8 cellular contexts compared by ENCODE assay signal in the genomic region with DNA sequence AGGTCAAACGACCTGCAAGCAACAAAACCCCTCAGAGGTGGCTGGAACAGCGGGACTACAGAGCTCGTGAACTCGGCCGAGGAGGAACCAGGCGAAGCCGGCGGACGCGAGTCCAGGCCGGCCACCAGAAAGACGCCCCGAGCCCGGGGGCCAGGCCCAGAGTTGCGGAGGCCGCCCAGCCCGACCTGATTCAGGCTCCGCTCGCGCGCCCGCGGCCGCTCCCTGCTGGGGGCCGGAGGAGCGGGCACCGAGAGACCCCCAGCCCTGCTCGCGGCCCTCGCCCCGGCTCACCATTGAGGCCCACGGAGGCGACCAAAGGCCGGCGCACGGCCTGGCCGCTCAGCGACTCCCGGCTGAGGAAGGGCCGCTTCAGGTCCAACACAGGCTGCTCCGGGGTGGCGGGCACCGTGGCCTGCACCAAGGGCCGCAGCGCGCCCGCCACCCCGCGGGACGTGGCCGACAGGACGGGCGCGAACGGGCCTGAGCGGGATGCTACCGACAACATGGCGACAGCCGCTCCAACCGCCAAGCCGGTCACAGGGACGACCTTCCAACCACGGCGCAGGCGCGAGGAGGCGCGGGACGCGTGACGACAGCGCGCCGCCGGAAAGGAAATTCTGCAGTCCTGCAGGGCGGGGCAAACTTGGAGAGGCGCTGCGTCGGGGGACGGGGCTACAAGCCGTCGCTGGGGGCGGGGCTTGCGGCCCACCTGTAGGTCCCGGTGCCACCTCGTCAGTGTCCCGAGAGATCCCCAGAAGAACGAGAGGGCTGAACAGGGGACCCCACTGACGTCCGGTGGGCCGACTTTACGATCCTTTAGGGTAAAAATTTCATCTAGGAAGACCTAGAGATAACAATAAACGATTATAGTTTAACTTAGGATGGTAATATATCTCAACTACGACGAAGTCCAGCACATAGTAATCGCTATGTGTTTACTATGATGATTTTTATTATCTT. TPM values are rescaled to one million over a fixed set of nuclear protein-coding genes. Genes with fewer than 3 reads are reported as not detected.
DNase-seq lines count a peak whose midpoint lies in the region; ATAC-seq, FAIRE-seq and TF ChIP-seq lines count a peak whose summit lies in the region.

TSS of gene UQCRFS1 (minus strand) at position 538 of the 960 bp plus-strand sequence. CDS start at position 505, 33 bp downstream.

- DNase-seq in Caco-2 (peak; percentile 97 to 98), HTR-8/SVneo (ENCODE audit: insufficient read length, low spot score) (peak; percentile 95), NOMO-1 treated with DMSO at 0.1 percent for 48 hours (lab: John Stamatoyannopoulos, UW; ENCODE audit: unreplicated experiment) (peak; percentile 88), medulla oblongata (ENCODE audit: extremely low spot score) (peak; percentile 95)
- DNase-seq in activated CD8-positive, alpha-beta memory T cell treated with anti-CD3 and anti-CD28 coated beads for 4 hours (ENCODE audit: low read depth in 2 of 2): peak; percentile 90 to 94
- peak; percentile 88 to 92 (median 91) for DNase-seq in effector memory CD4-positive, alpha-beta T cell
- peak; percentile 92 to 95 (median 93) for DNase-seq in stimulated activated CD4-positive, alpha-beta T cell treated with anti-CD3 and anti-CD28 coated beads, TNF-alpha, amount 100 ng/mL, for 48 hours (ENCODE audit: low read depth in 3 of 3)

- no peaks in the 10 kb centered on the region for H3K9me3 ChIP-seq in Caco-2
- no peaks in the 10 kb centered on the region for H3K9me3 ChIP-seq in effector memory CD4-positive, alpha-beta T cell (ENCODE audit: control insufficient read depth, low read length)

- peak; percentile 94 for FAIRE-seq in HTR-8/SVneo (lab: Jason Lieb, UNC)

- H3K27ac Mint-ChIP-seq in Caco-2 (ENCODE audit: unreplicated experiment): peak within 1 kb of the TSS; percentile 74

- CTCF ChIA-PET in Caco-2 (lab: Charles Lee): interaction anchor here (1.0 kb wide), 1 partner anchor 50 kb away, joined by 3 read pairs; no protein-coding TSS in a partner anchor

- no TSS peak for BruUV-seq in Caco-2 (replicated peaks; lab: Mats Ljungman, UMichigan)

- peaks cover 6% of the 10 kb centered on the region for H3K9me3 Mint-ChIP-seq in Caco-2 (ENCODE audit: unreplicated experiment)

- H3K4me1 Mint-ChIP-seq in Caco-2 (ENCODE audit: low read depth, unreplicated experiment): peaks cover 16% of the 10 kb centered on the region

- H3K4me1 ChIP-seq in Caco-2: peaks cover 5% of the 10 kb centered on the region
- peaks cover 8% of the 10 kb centered on the region for H3K4me1 ChIP-seq in effector memory CD4-positive, alpha-beta T cell (ENCODE audit: control insufficient read depth, insufficient read depth, low read length, poor library complexity, severe bottlenecking)

- H3K27me3 ChIP-seq in Caco-2 (replicated peaks; ENCODE audit: control insufficient read depth, insufficient read depth, low read length): no peaks in the 10 kb centered on the region
- no peaks in the 10 kb centered on the region for H3K27me3 ChIP-seq in effector memory CD4-positive, alpha-beta T cell (replicated peaks; ENCODE audit: control insufficient read depth, insufficient read depth, low read length, poor library complexity, severe bottlenecking)

- peaks cover 3% of the 10 kb centered on the region for H3K27me3 Mint-ChIP-seq in Caco-2 (ENCODE audit: insufficient read depth, unreplicated experiment)

- H3K27ac ChIP-seq in effector memory CD4-positive, alpha-beta T cell (ENCODE audit: insufficient read depth, low read length, poor library complexity, severe bottlenecking): peak within 1 kb of the TSS; percentile 78

- H3K36me3 Mint-ChIP-seq in Caco-2 (ENCODE audit: insufficient read depth, unreplicated experiment): peaks cover 14% of the 10 kb centered on the region

- no peak for TF ChIP-seq CTCF in Caco-2 (IDR thresholded peaks at IDR 0.05; ENCODE audit: insufficient read depth in 1 of 2, low read depth in 1 of 2, low read length in 1 of 2, severe bottlenecking in 1 of 2, unreplicated experiment in 1 of 2)

- H3K36me3 ChIP-seq in Caco-2 (ENCODE audit: control insufficient read depth, insufficient read depth, low read length): no peaks in the 10 kb centered on the region
- no peaks in the 10 kb centered on the region for H3K36me3 ChIP-seq in effector memory CD4-positive, alpha-beta T cell (ENCODE audit: control insufficient read depth, insufficient read depth, low read length)

- intact Hi-C loops in Caco-2 (cut with micrococcal nuclease; ENCODE audit: unreplicated experiment): no loop called here

- POLR2A ChIA-PET in Caco-2 (lab: Charles Lee): no interaction called here

- H3K4me3 Mint-ChIP-seq in Caco-2 (ENCODE audit: unreplicated experiment): peak within 1 kb of the TSS; percentile 93

- H3K4me3 ChIP-seq in Caco-2 (ENCODE audit: low read depth, low read length): peak within 1 kb of the TSS; percentile 94
- H3K4me3 ChIP-seq in effector memory CD4-positive, alpha-beta T cell (ENCODE audit: insufficient read depth, low read depth, low read length, poor library complexity, severe bottlenecking): peak within 1 kb of the TSS; percentile 65

- ATAC-seq in GM21381 (IDR thresholded peaks at IDR 0.05; ENCODE audit: unreplicated experiment): peak; percentile 98

RNA-seq across cellular contexts. Expression of gene UQCRFS1, which starts in this region (rescaled TPM):
- total RNA-seq in Caco-2 (2022): 43.7 and 44.0 TPM in 2 replicates

Comparison
In these comparisons a context has a peak if more than half of its experiments do, and no peak if none do; other contexts are left out.
1. Peak in every context shown above with its lines: DNase-seq, ATAC-seq, H3K4me3 ChIP-seq and H3K27ac ChIP-seq.